Comparison of ENCODE assay signal across 8 cellular contexts in the genomic region with DNA sequence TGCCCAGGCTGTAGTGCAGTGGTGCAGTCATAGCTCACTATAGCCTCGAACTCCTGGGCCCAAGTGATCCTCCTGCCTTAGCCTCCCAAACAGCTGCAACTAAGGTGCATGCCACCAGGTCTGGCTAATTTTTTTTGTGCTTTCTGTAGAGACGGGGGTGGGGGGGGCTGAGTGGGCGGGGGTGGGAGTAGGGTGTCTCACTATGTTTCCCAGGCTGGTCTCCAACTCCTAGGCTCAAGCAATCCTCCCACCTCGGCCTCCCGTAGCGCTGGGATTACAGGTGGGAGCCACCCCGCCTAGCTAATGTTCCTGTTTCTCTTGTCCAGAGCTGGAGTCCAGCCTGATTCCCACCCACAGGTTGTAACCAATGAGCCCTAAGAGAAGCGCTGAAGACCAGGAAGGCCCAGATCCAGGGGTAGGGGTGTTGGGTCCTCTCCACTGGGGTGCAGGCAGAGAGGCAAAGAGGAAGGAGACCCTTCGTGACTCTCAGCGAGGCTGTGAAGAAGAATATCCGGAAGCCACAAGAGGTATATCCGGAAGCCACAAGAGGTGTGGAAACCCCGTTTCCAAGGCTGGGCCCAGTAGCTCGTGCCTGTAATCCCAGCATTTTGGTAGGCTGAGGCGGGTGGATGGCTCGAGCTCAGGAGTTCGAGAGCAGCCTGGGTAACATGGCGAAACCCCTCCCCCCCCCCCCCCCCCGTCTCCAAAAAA. TPM values are rescaled to one million over a fixed set of nuclear protein-coding genes. Genes with fewer than 3 reads are reported as not detected.
DNase-seq lines count a peak whose midpoint lies in the region; ATAC-seq, FAIRE-seq and TF ChIP-seq lines count a peak whose summit lies in the region.

No MANE protein-coding gene starts in this region.

- H4K20me1 ChIP-seq in SU-DHL-6 (ENCODE audit: low read depth, low read length) (no peaks in the 10 kb centered on the region), astrocyte (ENCODE audit: insufficient read depth, low read length) (peaks cover 32% of the 10 kb centered on the region)

- H3K9ac ChIP-seq in SU-DHL-6 (ENCODE audit: low read length) (peak overlapping the region; percentile 86), astrocyte (ENCODE audit: low read length) (peak overlapping the region; percentile 73), kidney (ENCODE audit: low read length in 2 of 2) (peak overlapping the region in 1 of 2 donors; percentile 65)

- H3K9me3 ChIP-seq in SU-DHL-6 (ENCODE audit: insufficient read depth, low read length) (no peaks in the 10 kb centered on the region), astrocyte (ENCODE audit: insufficient read depth, low read depth, low read length) (no peaks in the 10 kb centered on the region), kidney (ENCODE audit: control insufficient read depth in 1 of 2, low read length in 2 of 2) (no peaks in the 10 kb centered on the region)

- no peaks in the 10 kb centered on the region for H3K9me2 ChIP-seq in SU-DHL-6 (replicated peaks; ENCODE audit: insufficient read depth, low read length)

- H3F3A ChIP-seq in SU-DHL-6 (ENCODE audit: insufficient read depth) = no peaks in the 10 kb centered on the region

- no peak for TF ChIP-seq CTCF in SU-DHL-6 (IDR thresholded peaks at IDR 0.05; ENCODE audit: insufficient read depth, low read length, poor library complexity, severe bottlenecking)
- no peak for TF ChIP-seq CTCF in astrocyte (IDR thresholded peaks at IDR 0.05; ENCODE audit: insufficient read depth, low read depth, low read length)
- no peak for TF ChIP-seq CTCF in kidney (IDR thresholded peaks at IDR 0.05; ENCODE audit: borderline replicate concordance, extremely low read depth, insufficient read depth)

- no peak for TF ChIP-seq POLR2A in H54 (IDR thresholded peaks at IDR 0.05; ENCODE audit: low read depth, low read length)

- no peaks in the 10 kb centered on the region for H3K4me1 Mint-ChIP-seq in astrocyte (ENCODE audit: low read depth, unreplicated experiment)

- H3K27ac ChIP-seq in SU-DHL-6 (ENCODE audit: low read depth, low read length) (no peak overlapping the region), astrocyte (ENCODE audit: low read depth, low read length) (peak overlapping the region; percentile 38), kidney (ENCODE audit: low read depth in 2 of 2, low read length in 2 of 2) (no peak overlapping the region)

- H3K4me2 ChIP-seq in SU-DHL-6 (ENCODE audit: low read depth, low read length, poor library complexity, severe bottlenecking) = peak overlapping the region; percentile 69
- peak overlapping the region; percentile 100 for H3K4me2 ChIP-seq in astrocyte (ENCODE audit: low read length)

- no peak overlapping the region for H3K27ac Mint-ChIP-seq in astrocyte (ENCODE audit: unreplicated experiment)

- no peak for FAIRE-seq in astrocyte (lab: Jason Lieb, UNC)
- FAIRE-seq in kidney (lab: Jason Lieb, UNC) = no peak
- no peak for FAIRE-seq in H54 (lab: Jason Lieb, UNC)

- H3K9me3 Mint-ChIP-seq in astrocyte (ENCODE audit: unreplicated experiment) = no peaks in the 10 kb centered on the region

- H3K27me3 Mint-ChIP-seq in astrocyte (ENCODE audit: low read depth, unreplicated experiment) = peaks cover 1% of the 10 kb centered on the region

- intact Hi-C loops in Right ventricle myocardium inferior (cut with DNase I) (no loop called here), left ventricle myocardium superior (cut with micrococcal nuclease) (no loop called here), kidney (cut with DNase I) (no loop called here)

- ATAC-seq in Right ventricle myocardium inferior (peak; percentile 0), left ventricle myocardium superior (no peak)

- no peaks in the 10 kb centered on the region for H3K79me2 ChIP-seq in SU-DHL-6 (ENCODE audit: insufficient read depth, low read length)
- H3K79me2 ChIP-seq in astrocyte (ENCODE audit: insufficient read depth, low read length) = peaks cover 23% of the 10 kb centered on the region

- DNase-seq in Right ventricle myocardium inferior (ENCODE audit: missing footprints) (peak; percentile 56), left ventricle myocardium superior (no peak), astrocyte (ENCODE audit: low read depth) (no peak), kidney (peak; percentile 71), amniotic stem cell (lab: John Stamatoyannopoulos, UW) (no peak), H54 (ENCODE audit: insufficient read length, low spot score) (no peak)
- DNase-seq in stimulated activated CD8-positive, alpha-beta memory T cell treated with anti-CD3 and anti-CD28 coated beads, Interleukin-15, amount 100 ng/mL, for 1 hour (ENCODE audit: low read depth) = peak; percentile 9

- no peaks in the 10 kb centered on the region for H3K27me3 ChIP-seq in SU-DHL-6 (ENCODE audit: low read length)
- H3K27me3 ChIP-seq in astrocyte (ENCODE audit: insufficient read depth, low read length) = no peaks in the 10 kb centered on the region

- H3K36me3 ChIP-seq in SU-DHL-6 (ENCODE audit: low read length) = no peaks in the 10 kb centered on the region
- peaks cover 8% of the 10 kb centered on the region for H3K36me3 ChIP-seq in astrocyte (ENCODE audit: insufficient read depth, low read length)
- H3K36me3 ChIP-seq in kidney (ENCODE audit: control insufficient read depth in 1 of 2, insufficient read depth in 2 of 2, low read length in 2 of 2) = peaks cover 3 to 4% of the 10 kb centered on the region in 2 donors

- peak overlapping the region; percentile 65 for H3K4me3 ChIP-seq in SU-DHL-6 (ENCODE audit: insufficient read depth, low read length, poor library complexity, severe bottlenecking)
- H3K4me3 ChIP-seq in astrocyte (ENCODE audit: insufficient read depth, low read depth, low read length) = peak overlapping the region; percentile 59
- peak overlapping the region; percentile 67 to 71 for H3K4me3 ChIP-seq in kidney (ENCODE audit: low read length in 2 of 2)

- H3K36me3 Mint-ChIP-seq in astrocyte (ENCODE audit: low read depth, unreplicated experiment) = peaks cover 12% of the 10 kb centered on the region

- peak overlapping the region; percentile 72 for H3K4me3 Mint-ChIP-seq in astrocyte (ENCODE audit: unreplicated experiment)

- H3K4me1 ChIP-seq in astrocyte (ENCODE audit: insufficient read depth, low read length) (peaks cover 11% of the 10 kb centered on the region), kidney (ENCODE audit: control insufficient read depth in 1 of 2, insufficient read depth in 1 of 2, low read depth in 1 of 2, low read length in 2 of 2) (peaks cover 0 to 9% of the 10 kb centered on the region in 2 donors)

- H2AFZ ChIP-seq in SU-DHL-6 (ENCODE audit: low read depth, low read length, severe bottlenecking) = peak overlapping the region; percentile 98
- H2AFZ ChIP-seq in astrocyte (ENCODE audit: low read depth, low read length) = peak overlapping the region; percentile 89

RNA-seq across cellular contexts. Expression of a gene that starts 0.8 kb away (rescaled TPM):
- total RNA-seq in Right ventricle myocardium inferior (36.1 TPM), left ventricle myocardium superior (41.7 TPM), astrocyte (47.3 and 56.6 TPM in 2 replicates), kidney (55.6 TPM)
- polyA plus RNA-seq in kidney (ENCODE audit: insufficient read depth, low read depth, low replicate concordance) = 192 TPM

RNA-seq across cellular contexts. Expression of a gene that starts 10.0 kb away (rescaled TPM):
- not detected for total RNA-seq in Right ventricle myocardium inferior
- total RNA-seq in left ventricle myocardium superior = 0.32 TPM
- total RNA-seq in astrocyte = not detected in 2 replicates
- total RNA-seq in kidney = 198 TPM
- 8.2 TPM for polyA plus RNA-seq in kidney (ENCODE audit: insufficient read depth, low read depth, low replicate concordance)

RNA-seq across cellular contexts. Expression of a gene that starts 31.7 kb away (rescaled TPM):
- total RNA-seq in Right ventricle myocardium inferior (158 TPM), left ventricle myocardium superior (157 TPM), astrocyte (44.1 and 44.4 TPM in 2 replicates), kidney (64.1 TPM)
- polyA plus RNA-seq in kidney (ENCODE audit: insufficient read depth, low read depth, low replicate concordance) = 117 TPM

RNA-seq across cellular contexts. Expression of a gene that starts 32.1 kb away (rescaled TPM):
- total RNA-seq in Right ventricle myocardium inferior (69.3 TPM), left ventricle myocardium superior (76.6 TPM), astrocyte (110 and 117 TPM in 2 replicates), kidney (89.9 TPM)
- polyA plus RNA-seq in kidney (ENCODE audit: insufficient read depth, low read depth, low replicate concordance) = 48.1 TPM

RNA-seq across cellular contexts. Expression of a gene that starts 44.0 kb away (rescaled TPM):
- total RNA-seq in Right ventricle myocardium inferior (6.1 TPM), left ventricle myocardium superior (5.4 TPM), astrocyte (29.7 and 37.6 TPM in 2 replicates), kidney (22.6 TPM)
- 7.3 TPM for polyA plus RNA-seq in kidney (ENCODE audit: insufficient read depth, low read depth, low replicate concordance)

Comparison
In these comparisons a context has a peak if more than half of its experiments do, and no peak if none do; other contexts are left out.
1. DNase-seq: peak in Right ventricle myocardium inferior (single experiment), kidney (single experiment) and stimulated activated CD8-positive, alpha-beta memory T cell treated with anti-CD3 and anti-CD28 coated beads, Interleukin-15, amount 100 ng/mL, for 1 hour (single experiment); none in left ventricle myocardium superior (single experiment), astrocyte (single experiment), amniotic stem cell (single experiment) and H54 (single experiment).
2. RNA of a gene that starts 10.0 kb away (total RNA-seq): 198 TPM in kidney (single experiment); 0.32 TPM in left ventricle myocardium superior (single experiment), not detected in Right ventricle myocardium inferior (single experiment) and not detected in astrocyte; every median in the first group is over 100 times any median in the second.
3. Peak in every context shown above with its lines, with median percentiles within 50 percentile points of each other: H3K4me3 ChIP-seq.